26 cellular contexts compared by ENCODE assay signal in the genomic region with DNA sequence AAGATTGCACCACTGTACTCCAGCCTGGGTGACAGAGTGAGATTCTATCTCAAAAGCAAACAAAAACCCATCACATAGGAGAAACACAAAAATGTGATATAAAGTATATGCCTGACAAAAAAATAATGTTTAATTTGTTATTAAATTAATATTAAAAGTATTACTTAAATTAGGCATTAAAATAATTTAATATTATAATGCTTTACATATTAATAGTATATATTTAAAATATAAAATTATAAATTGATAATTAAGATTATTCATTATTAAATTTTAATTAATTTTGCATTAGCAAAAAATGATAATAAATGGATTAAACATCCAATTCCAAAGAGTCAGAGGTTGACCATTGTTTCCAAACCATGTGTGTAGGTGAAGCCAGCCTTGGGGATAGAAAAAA. TPM values are rescaled to one million over a fixed set of nuclear protein-coding genes. Genes with fewer than 3 reads are reported as not detected.
"Had no signal": no experiment of that assay in that cellular context is flagged by ENCODE, and none has a peak within 500 bp of the region (broad histone marks: within the 10 kb centered on the region; RNA-seq: fewer than 3 reads in every experiment).

No MANE protein-coding gene starts in this region.

- DNase-seq: Kasumi-1, MM.1S, MV-4-11, NCI-H1048, NCI-H1105, NCI-H1417 treated with DMSO at 0.1 percent for 48 hours, NCI-H146, NCI-H1694 treated with DMSO at 0.1 percent for 48 hours, NCI-H1930, NCI-H2081, NCI-H2107, NCI-H2227 treated with DMSO at 0.1 percent for 48 hours, NCI-H524, NCI-H526 treated with DMSO at 0.1 percent for 48 hours, NCI-H748 treated with DMSO at 0.1 percent for 48 hours, SHP77 treated with DMSO at 0.1 percent for 48 hours, SJCRH30 had no signal

- H3K27ac Mint-ChIP-seq: IgD-negative memory B cell had no signal

- H3K27ac ChIP-seq: HL-60, KMS-11, RWPE1, SJCRH30 had no signal

- ATAC-seq: K562, SK-N-SH treated with all-trans-retinoic acid at 6 μM for 48 hours had no signal

- FAIRE-seq: HTR-8/SVneo, K562 had no signal

- H3K4me1 ChIP-seq: SJCRH30 had no signal

- H3K36me3 ChIP-seq: SJCRH30 had no signal

- H3K9ac ChIP-seq: KMS-11 had no signal

- H3K36me3 Mint-ChIP-seq: IgD-negative memory B cell had no signal

- H3K4me3 Mint-ChIP-seq: IgD-negative memory B cell had no signal

- H3K4me1 Mint-ChIP-seq: IgD-negative memory B cell had no signal

- H3K9me3 ChIP-seq: SJCRH30 had no signal

- H3K4me3 ChIP-seq: K562, SJCRH30 had no signal

- H3K27me3 Mint-ChIP-seq: IgD-negative memory B cell had no signal

RNA-seq across cellular contexts. Expression of a gene that starts 22.0 kb away (rescaled TPM):
- total RNA-seq: K562, M059J, NCI-H460 had no signal
- polyA plus RNA-seq: IgD-negative memory B cell, K562 had no signal
